Comparison of ENCODE assay signal across 8 cellular contexts in genomic region chr19:39342647-39343305, GRCh38. TPM values are rescaled to one million over a fixed set of nuclear protein-coding genes. Genes with fewer than 3 reads are reported as not detected.
DNase-seq lines count a peak whose midpoint lies in the region; TF ChIP-seq lines count a peak whose summit lies in the region.

No MANE protein-coding gene starts in this region.

- peak overlapping the region; percentile 87 for H3K4me2 ChIP-seq in osteoblast (ENCODE audit: insufficient read depth, low read length)

- peaks cover 23% of the 10 kb centered on the region for H4K20me1 ChIP-seq in osteoblast (ENCODE audit: insufficient read depth, low read length)

- H3K27me3 ChIP-seq in WERI-Rb-1 (ENCODE audit: insufficient read depth, low read depth, severe bottlenecking) = no peaks in the 10 kb centered on the region
- no peaks in the 10 kb centered on the region for H3K27me3 ChIP-seq in osteoblast (ENCODE audit: insufficient read depth, low read length)

- peak overlapping the region; percentile 70 for H3K4me3 ChIP-seq in WERI-Rb-1 (ENCODE audit: low read depth, low read length)
- peak overlapping the region; percentile 76 for H3K4me3 ChIP-seq in fibroblast of mammary gland (ENCODE audit: control insufficient read depth, low read depth, low read length)
- H3K4me3 ChIP-seq in osteoblast (ENCODE audit: insufficient read depth, low read length) = peak overlapping the region; percentile 85

- H3K79me2 ChIP-seq in osteoblast (ENCODE audit: insufficient read depth, low read length) = peaks cover 58% of the 10 kb centered on the region

- in situ Hi-C loops in ACHN (cut with HindIII; ENCODE audit: low pct_ligation_motif_present, low pct_unique_long_range_greater_than_20kb, low sequenced_read_pairs) = no loop called here

- no peak overlapping the region for H2AFZ ChIP-seq in osteoblast (ENCODE audit: low read length)

- DNase-seq in DMS53 (lab: John Stamatoyannopoulos, UW) = peak; percentile 49
- no peak for DNase-seq in DMS53 treated with DMSO at 0.1 percent for 48 hours (lab: John Stamatoyannopoulos, UW; ENCODE audit: unreplicated experiment)
- DNase-seq in WERI-Rb-1 = no peak
- no peak for DNase-seq in fibroblast of mammary gland (ENCODE audit: low read depth)
- peak; percentile 92 for DNase-seq in osteoblast (ENCODE audit: insufficient read length, low spot score, missing footprints)
- no peak for DNase-seq in inferior parietal cortex (ENCODE audit: extremely low spot score)
- DNase-seq in COR-L47 (lab: John Stamatoyannopoulos, UW) = no peak
- DNase-seq in ACHN = no peak

- peaks cover 33% of the 10 kb centered on the region for H3K36me3 ChIP-seq in WERI-Rb-1
- no peaks in the 10 kb centered on the region for H3K36me3 ChIP-seq in osteoblast (ENCODE audit: insufficient read depth, low read length)

- H3K9me3 ChIP-seq in WERI-Rb-1 (ENCODE audit: severe bottlenecking) (no peaks in the 10 kb centered on the region), osteoblast (ENCODE audit: low read depth, low read length) (no peaks in the 10 kb centered on the region)

- H3K27ac ChIP-seq in WERI-Rb-1 = peak overlapping the region; percentile 75
- peak overlapping the region; percentile 74 for H3K27ac ChIP-seq in osteoblast (ENCODE audit: low read depth, low read length)

- TF ChIP-seq CTCF in WERI-Rb-1 (IDR thresholded peaks at IDR 0.05; ENCODE audit: low read depth, low read length) (no peak), fibroblast of mammary gland (conservative IDR thresholded peaks at IDR 0.05; ENCODE audit: control insufficient read depth, insufficient read depth, low read depth, low read length) (no peak), osteoblast (IDR thresholded peaks at IDR 0.05; ENCODE audit: extremely low read depth, low read depth, low read length) (no peak)

- peaks cover 25% of the 10 kb centered on the region for H3K4me1 ChIP-seq in osteoblast (ENCODE audit: insufficient read depth, low read length)

RNA-seq across cellular contexts. Expression of gene SAMD4B, which starts 0.6 kb away (rescaled TPM):
- 85.0 and 85.5 TPM in 2 replicates for total RNA-seq in osteoblast

RNA-seq across cellular contexts. Expression of gene GMFG, which starts 6.9 kb away (rescaled TPM):
- 0.36 and 2.7 TPM in 2 replicates for total RNA-seq in osteoblast

RNA-seq across cellular contexts. Expression of gene LRFN1, which starts 22.1 kb away (rescaled TPM):
- total RNA-seq in osteoblast = under 0.01 and 0.36 TPM in 2 replicates

RNA-seq across cellular contexts. Expression of gene IFNL1, which starts 46.6 kb away (rescaled TPM):
- total RNA-seq in osteoblast = not detected in 2 replicates

RNA-seq across cellular contexts. Expression of gene PAF1, which starts 48.1 kb away (rescaled TPM):
- total RNA-seq in osteoblast = 29.3 and 29.8 TPM in 2 replicates

Comparison
In these comparisons a context has a peak if more than half of its experiments do, and no peak if none do; other contexts are left out.
1. DNase-seq: peak in DMS53 (single experiment) and osteoblast (single experiment); none in DMS53 treated with DMSO at 0.1 percent for 48 hours (single experiment), WERI-Rb-1 (single experiment), fibroblast of mammary gland (single experiment), inferior parietal cortex (single experiment), COR-L47 (single experiment) and ACHN (single experiment).
2. Peak in every context shown above with its lines, with median percentiles within 50 percentile points of each other: H3K4me3 ChIP-seq.